ENCODE assay signal across 14 cellular contexts in the genomic region with DNA sequence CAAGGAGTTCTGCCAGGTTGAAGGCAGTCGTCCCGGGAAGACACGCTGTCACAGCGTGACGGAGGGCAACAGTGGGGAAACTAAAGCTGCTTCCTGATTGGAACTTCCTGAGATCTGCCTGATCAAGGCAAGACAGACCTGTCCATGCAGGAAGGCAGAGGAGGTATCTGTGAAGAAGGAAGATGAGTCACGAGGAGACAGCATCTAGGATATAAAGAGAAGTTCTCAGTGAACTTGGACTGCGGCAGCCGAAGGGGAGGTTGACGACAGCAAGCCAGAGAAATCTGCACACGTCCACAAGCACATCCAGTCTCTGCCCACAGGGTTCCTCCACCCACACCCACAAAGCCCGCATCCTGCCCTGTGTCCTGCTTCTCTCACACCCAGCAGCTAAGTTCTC. TPM values are rescaled to one million over a fixed set of nuclear protein-coding genes. Genes with fewer than 3 reads are reported as not detected.
A peak's percentile ranks its signal among the peaks of the same experiment; 100 is the strongest.
DNase-seq lines count a peak whose midpoint lies in the region; ATAC-seq and TF ChIP-seq lines count a peak whose summit lies in the region.
"Had no signal": no experiment of that assay in that cellular context is flagged by ENCODE, and none has a peak within 500 bp of the region (broad histone marks: within the 10 kb centered on the region; RNA-seq: fewer than 3 reads in every experiment).

No MANE protein-coding gene starts in this region.

- no peaks in the 10 kb centered on the region for H3K9me2 ChIP-seq in GM23248 (ENCODE audit: insufficient read depth)

- no peak overlapping the region for H3K4me3 ChIP-seq in neural progenitor cell
- H3K4me3 ChIP-seq in GM23248, result no peak overlapping the region
- no peak overlapping the region for H3K4me3 ChIP-seq in coronary artery

- H3K27me3 ChIP-seq in neural progenitor cell (no peaks in the 10 kb centered on the region), GM23248 (replicated peaks; ENCODE audit: insufficient read depth) (no peaks in the 10 kb centered on the region)

- H3K79me2 ChIP-seq in neural progenitor cell (ENCODE audit: low read depth) (no peaks in the 10 kb centered on the region), GM23248 (ENCODE audit: insufficient read depth) (peaks cover 8% of the 10 kb centered on the region; the same call in 1 of the 2 replicates)

- H3K9ac ChIP-seq in neural progenitor cell, result no peak overlapping the region
- no peak overlapping the region for H3K9ac ChIP-seq in GM23248

- H3K4me2 ChIP-seq in neural progenitor cell (no peak overlapping the region), GM23248 (ENCODE audit: unreplicated experiment) (no peak overlapping the region)

- in situ Hi-C loops in GM23248 (cut with MboI), result loop anchor here (25.0 kb wide), 1 partner anchor 252 kb away; no protein-coding TSS in a partner anchor

- H3K27ac ChIP-seq in neural progenitor cell (no peak overlapping the region), GM23248 (no peak overlapping the region), coronary artery (no peak overlapping the region)

- H3K9me3 ChIP-seq in neural progenitor cell (ENCODE audit: low read depth), result no peaks in the 10 kb centered on the region
- no peaks in the 10 kb centered on the region for H3K9me3 ChIP-seq in GM23248 (ENCODE audit: low read depth)

- H3K4me1 ChIP-seq in neural progenitor cell, result no peaks in the 10 kb centered on the region
- peaks cover 13% of the 10 kb centered on the region for H3K4me1 ChIP-seq in GM23248 (ENCODE audit: insufficient read depth)

- H3K27ac Mint-ChIP-seq in effector memory CD8-positive, alpha-beta T cell, result peak overlapping the region; percentile 68 to 74
- peak overlapping the region; percentile 46 for H3K27ac Mint-ChIP-seq in neural progenitor cell

- no peaks in the 10 kb centered on the region for H3F3A ChIP-seq in neural progenitor cell (ENCODE audit: low read depth)
- H3F3A ChIP-seq in GM23248 (ENCODE audit: insufficient read depth), result peaks cover 14% of the 10 kb centered on the region

- H3K9me3 Mint-ChIP-seq in effector memory CD8-positive, alpha-beta T cell, result no peaks in the 10 kb centered on the region
- H3K9me3 Mint-ChIP-seq in neural progenitor cell, result peaks cover under 1% of the 10 kb centered on the region

- peaks cover 9 to 21% of the 10 kb centered on the region in 2 donors for H3K4me1 Mint-ChIP-seq in effector memory CD8-positive, alpha-beta T cell (ENCODE audit: low read depth in 2 of 2)
- H3K4me1 Mint-ChIP-seq in neural progenitor cell, result no peaks in the 10 kb centered on the region

- no peak overlapping the region for H2AFZ ChIP-seq in neural progenitor cell (replicated peaks)
- no peak overlapping the region for H2AFZ ChIP-seq in GM23248

- 91 to 95% methylated on average over 11 of the region's 11 CpGs for WGBS in GM23248 (ENCODE audit: low coverage in 1 of 2, low lambda C conversion rate in 2 of 2, missing lambda C conversion rate in 2 of 2), 2 experiments

- peak overlapping the region in 1 of 2 donors; percentile 22 for H3K4me3 Mint-ChIP-seq in effector memory CD8-positive, alpha-beta T cell
- H3K4me3 Mint-ChIP-seq in neural progenitor cell, result no peak overlapping the region

- H3K36me3 ChIP-seq in neural progenitor cell (no peaks in the 10 kb centered on the region), GM23248 (ENCODE audit: low read depth) (peaks cover 6% of the 10 kb centered on the region; the same call in 1 of the 2 replicates)

- TF ChIP-seq CTCF in neural progenitor cell (IDR thresholded peaks at IDR 0.05) (no peak), coronary artery (IDR thresholded peaks at IDR 0.05) (no peak)

- peak; percentile 19 for DNase-seq in CD1c-positive myeloid dendritic cell (ENCODE audit: extremely low spot score)
- peak in 2 of 3 experiments; percentile 10 for DNase-seq in effector memory CD8-positive, alpha-beta T cell
- no peak for DNase-seq in neural progenitor cell (ENCODE audit: low spot score)
- DNase-seq in activated gamma-delta T cell (lab: John Stamatoyannopoulos, UW), result no peak
- DNase-seq in GM23248, result no peak
- no peak for DNase-seq in coronary artery (ENCODE audit: low spot score)
- DNase-seq: activated gamma-delta T cell treated with Interleukin-2 at 50 U/mL for 16 hours; MV-4-11; NCI-H2107; right cardiac atrium; SHP77 treated with DMSO at 0.1 percent for 48 hours; stimulated activated naive CD4-positive, alpha-beta T cell had no signal

- H3K36me3 Mint-ChIP-seq in effector memory CD8-positive, alpha-beta T cell (ENCODE audit: insufficient read depth), result peaks cover 49% of the 10 kb centered on the region
- peaks cover 43% of the 10 kb centered on the region for H3K36me3 Mint-ChIP-seq in neural progenitor cell

- no peak for ATAC-seq in SK-N-SH treated with all-trans-retinoic acid at 6 μM for 48 hours
- peak; percentile 91 for ATAC-seq in effector memory CD8-positive, alpha-beta T cell (replicated peaks)
- no peak for ATAC-seq in GM19452 (IDR thresholded peaks at IDR 0.05; ENCODE audit: unreplicated experiment)

- H4K20me1 ChIP-seq in neural progenitor cell (ENCODE audit: low read depth) (no peaks in the 10 kb centered on the region), GM23248 (ENCODE audit: insufficient read depth) (no peaks in the 10 kb centered on the region)

- H3K27me3 Mint-ChIP-seq in effector memory CD8-positive, alpha-beta T cell, result no peaks in the 10 kb centered on the region
- H3K27me3 Mint-ChIP-seq in neural progenitor cell (ENCODE audit: insufficient read depth, low read depth), result no peaks in the 10 kb centered on the region

TF ChIP-seq in SK-N-SH treated with all-trans-retinoic acid at 6 μM for 48 hours, 23 proteins besides CTCF, POLR2A, EP300 and RAD21:
- TF ChIP-seq ZNF70 (CRISPR knock-in tag; IDR thresholded peaks at IDR 0.05), result no peak
- no peak for TF ChIP-seq CSDC2 (CRISPR knock-in tag; IDR thresholded peaks at IDR 0.05)
- TF ChIP-seq, protein P1, sequence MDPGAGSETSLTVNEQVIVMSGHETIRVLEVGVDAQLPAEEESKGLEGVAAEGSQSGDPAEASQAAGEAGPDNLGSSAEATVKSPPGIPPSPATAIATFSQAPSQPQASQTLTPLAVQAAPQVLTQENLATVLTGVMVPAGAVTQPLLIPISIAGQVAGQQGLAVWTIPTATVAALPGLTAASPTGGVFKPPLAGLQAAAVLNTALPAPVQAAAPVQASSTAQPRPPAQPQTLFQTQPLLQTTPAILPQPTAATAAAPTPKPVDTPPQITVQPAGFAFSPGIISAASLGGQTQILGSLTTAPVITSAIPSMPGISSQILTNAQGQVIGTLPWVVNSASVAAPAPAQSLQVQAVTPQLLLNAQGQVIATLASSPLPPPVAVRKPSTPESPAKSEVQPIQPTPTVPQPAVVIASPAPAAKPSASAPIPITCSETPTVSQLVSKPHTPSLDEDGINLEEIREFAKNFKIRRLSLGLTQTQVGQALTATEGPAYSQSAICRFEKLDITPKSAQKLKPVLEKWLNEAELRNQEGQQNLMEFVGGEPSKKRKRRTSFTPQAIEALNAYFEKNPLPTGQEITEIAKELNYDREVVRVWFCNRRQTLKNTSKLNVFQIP (CRISPR knock-in tag; IDR thresholded peaks at IDR 0.05; ENCODE audit: borderline replicate concordance, low read depth), result no peak
- TF ChIP-seq ZFP3 (CRISPR knock-in tag; IDR thresholded peaks at IDR 0.05), result 0 out of 2 replicates have a peak, but pooled peaks have one; percentile 19
- TF ChIP-seq, protein P2, sequence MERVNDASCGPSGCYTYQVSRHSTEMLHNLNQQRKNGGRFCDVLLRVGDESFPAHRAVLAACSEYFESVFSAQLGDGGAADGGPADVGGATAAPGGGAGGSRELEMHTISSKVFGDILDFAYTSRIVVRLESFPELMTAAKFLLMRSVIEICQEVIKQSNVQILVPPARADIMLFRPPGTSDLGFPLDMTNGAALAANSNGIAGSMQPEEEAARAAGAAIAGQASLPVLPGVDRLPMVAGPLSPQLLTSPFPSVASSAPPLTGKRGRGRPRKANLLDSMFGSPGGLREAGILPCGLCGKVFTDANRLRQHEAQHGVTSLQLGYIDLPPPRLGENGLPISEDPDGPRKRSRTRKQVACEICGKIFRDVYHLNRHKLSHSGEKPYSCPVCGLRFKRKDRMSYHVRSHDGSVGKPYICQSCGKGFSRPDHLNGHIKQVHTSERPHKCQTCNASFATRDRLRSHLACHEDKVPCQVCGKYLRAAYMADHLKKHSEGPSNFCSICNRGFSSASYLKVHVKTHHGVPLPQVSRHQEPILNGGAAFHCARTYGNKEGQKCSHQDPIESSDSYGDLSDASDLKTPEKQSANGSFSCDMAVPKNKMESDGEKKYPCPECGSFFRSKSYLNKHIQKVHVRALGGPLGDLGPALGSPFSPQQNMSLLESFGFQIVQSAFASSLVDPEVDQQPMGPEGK (CRISPR knock-in tag; IDR thresholded peaks at IDR 0.05; ENCODE audit: borderline replicate concordance), result no peak
- TF ChIP-seq ARNTL (CRISPR knock-in tag; IDR thresholded peaks at IDR 0.05; ENCODE audit: borderline replicate concordance, low read depth), result no peak
- TF ChIP-seq TOX (CRISPR knock-in tag; IDR thresholded peaks at IDR 0.05; ENCODE audit: borderline replicate concordance), result no peak
- TF ChIP-seq SNAI2 (CRISPR knock-in tag; IDR thresholded peaks at IDR 0.05), result no peak

RNA-seq across cellular contexts. Expression of a gene that starts 38.6 kb away (rescaled TPM):
- 24.3 and 28.6 TPM in 2 replicates for total RNA-seq in neural progenitor cell (ENCODE audit: low replicate concordance)
- total RNA-seq in GM23248 (2014; rRNA removed; shearing (Covaris generic)), result 15.7 and 18.9 TPM in 2 replicates
- 37.9 and 41.8 TPM in 2 replicates for polyA plus RNA-seq in GM23248 (2016; fragmentation: Nextera tagmentation; extraction: Ambion mirVana)

Comparison
In these comparisons a context has a peak if more than half of its experiments do, and no peak if none do; other contexts are left out.
1. DNase-seq: peak in CD1c-positive myeloid dendritic cell (single experiment) and effector memory CD8-positive, alpha-beta T cell (2 of 3); none in neural progenitor cell (single experiment), activated gamma-delta T cell (single experiment), GM23248 (single experiment) and coronary artery (single experiment).